21 cellular contexts compared by ENCODE assay signal in genomic region chr3:66073464-66074141, GRCh38. TPM values are rescaled to one million over a fixed set of nuclear protein-coding genes. Genes with fewer than 3 reads are reported as not detected.
"Had no signal": no experiment of that assay in that cellular context is flagged by ENCODE, and none has a peak within 500 bp of the region (broad histone marks: within the 10 kb centered on the region; RNA-seq: fewer than 3 reads in every experiment).

No MANE protein-coding gene starts in this region.

- H3K9me3 ChIP-seq: body of pancreas, ovary had no signal

- H3K27me3 ChIP-seq: body of pancreas, ovary, tibial artery had no signal

- H3K36me3 ChIP-seq: ovary, tibial artery had no signal

- H3K27ac ChIP-seq: body of pancreas, epithelial cell of prostate, ovary, tibial artery had no signal

- DNase-seq: activated CD4-positive, alpha-beta memory T cell treated with anti-CD3 and anti-CD28 coated beads for 36 hours; activated CD4-positive, alpha-beta T cell treated with anti-CD3 and anti-CD28 coated beads for 4 hours; activated naive CD8-positive, alpha-beta T cell treated with anti-CD3 and anti-CD28 coated beads for 36 hours; activated T-cell treated with anti-CD3 and anti-CD28 coated beads for 4 hours; body of pancreas; caudate nucleus; endodermal cell; foreskin melanocyte; glutamatergic neuron; hypothalamus; kidney glomerular epithelial cell; mesenchymal stem cell; naive thymus-derived CD8-positive, alpha-beta T cell; ovary; stimulated activated CD4-positive, alpha-beta T cell treated with anti-CD3 and anti-CD28 coated beads, Interleukin-12 subunit alpha, Interleukin-12 subunit beta, amount 100 ng/mL, for 4 hours; stimulated activated CD4-positive, alpha-beta T cell treated with anti-CD3 and anti-CD28 coated beads, Interleukin-1b, Interleukin-23, amount 100 ng/mL, for 48 hours; stimulated activated naive CD4-positive, alpha-beta T cell treated with Interleukin-2 at 50 U/mL for 16 hours; substantia nigra; tibial artery had no signal

- H3K4me3 ChIP-seq: body of pancreas, ovary, tibial artery had no signal

- ATAC-seq: body of pancreas; naive thymus-derived CD8-positive, alpha-beta T cell; WTC11 had no signal

- H3K4me1 ChIP-seq: body of pancreas, tibial artery had no signal

RNA-seq across cellular contexts. Expression of gene MAGI1, which starts 34.9 kb away (rescaled TPM):
- total RNA-seq: naive thymus-derived CD8-positive, alpha-beta T cell had no signal
